In the genomic region with DNA sequence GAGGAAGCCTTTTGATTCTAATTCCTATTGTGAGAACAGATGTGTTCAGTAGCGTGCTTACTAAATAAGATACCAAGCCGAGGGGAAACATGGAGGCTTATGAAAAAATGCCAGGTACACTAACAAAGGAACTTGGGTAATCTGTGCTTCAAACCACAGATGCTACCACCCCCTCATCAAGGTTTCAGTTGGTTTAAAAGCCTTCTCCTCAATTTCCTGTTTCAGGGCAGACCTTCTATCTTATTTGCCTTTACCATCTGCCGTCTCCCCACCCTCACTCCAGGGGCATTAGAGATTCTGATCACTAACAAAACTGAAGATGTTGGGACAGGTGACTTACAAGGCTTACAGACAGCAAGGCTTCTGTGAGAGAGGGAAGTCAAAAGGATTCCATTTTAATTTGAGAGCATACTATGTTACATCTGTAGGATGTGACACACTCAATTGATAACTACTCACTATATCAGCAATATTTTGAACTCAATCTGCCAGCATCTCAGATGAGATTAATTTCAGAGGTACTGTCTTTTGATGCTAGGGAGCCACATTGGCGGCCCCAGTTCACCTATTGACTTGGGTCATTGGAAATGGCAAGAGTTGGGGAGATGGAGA, we compare ENCODE assay signal across 7 cellular contexts.
DNase-seq lines count a peak whose midpoint lies in the region; ATAC-seq and TF ChIP-seq lines count a peak whose summit lies in the region.

No MANE protein-coding gene starts in this region.

- WGBS in lower leg skin, 2 donors: 61 to 70% methylated on average over 4 of the region's 4 CpGs

- H3K4me3 Mint-ChIP-seq in memory B cell: peak overlapping the region; percentile 9
- no peak overlapping the region for H3K4me3 Mint-ChIP-seq in chondrocyte (ENCODE audit: unreplicated experiment)

- H3K27me3 Mint-ChIP-seq in memory B cell (no peaks in the 10 kb centered on the region), chondrocyte (ENCODE audit: low read depth) (peaks cover 15% of the 10 kb centered on the region)

- H3K36me3 Mint-ChIP-seq in memory B cell: no peaks in the 10 kb centered on the region
- H3K36me3 Mint-ChIP-seq in chondrocyte (ENCODE audit: low read depth): no peaks in the 10 kb centered on the region

- ATAC-seq in GM18907 (IDR thresholded peaks at IDR 0.05; ENCODE audit: unreplicated experiment): peak; percentile 89
- peak; percentile 75 for ATAC-seq in GM21723 (IDR thresholded peaks at IDR 0.05; ENCODE audit: unreplicated experiment)
- peak; percentile 65 for ATAC-seq in HG03565 (IDR thresholded peaks at IDR 0.05; ENCODE audit: unreplicated experiment)
- peak; percentile 87 for ATAC-seq in memory B cell (ENCODE audit: low read depth)

- TF ChIP-seq CTCF in chondrocyte (IDR thresholded peaks at IDR 0.05): no peak
- TF ChIP-seq CTCF in lower leg skin (IDR thresholded peaks at IDR 0.05): no peak

- H3K4me3 ChIP-seq in lower leg skin (ENCODE audit: low read depth, poor library complexity, severe bottlenecking): no peak overlapping the region

- no peak for TF ChIP-seq POLR2A in lower leg skin (IDR thresholded peaks at IDR 0.05)

- intact Hi-C loops in lower leg skin (cut with DNase I; ENCODE audit: low total_unique reads): no loop called here

- DNase-seq in memory B cell (ENCODE audit: low spot score in 2 of 2) (no peak), chondrocyte (ENCODE audit: low spot score) (no peak), NCI-H345 (lab: John Stamatoyannopoulos, UW) (no peak), lower leg skin (ENCODE audit: low spot score in 2 of 2) (no peak)

- H3K27ac Mint-ChIP-seq in memory B cell (peak overlapping the region; percentile 67), chondrocyte (ENCODE audit: unreplicated experiment) (no peak overlapping the region)

- H3K9me3 Mint-ChIP-seq in memory B cell: no peaks in the 10 kb centered on the region
- H3K9me3 Mint-ChIP-seq in chondrocyte (ENCODE audit: low read depth): peaks cover 4% of the 10 kb centered on the region

- peaks cover 24% of the 10 kb centered on the region for H3K4me1 Mint-ChIP-seq in memory B cell
- H3K4me1 Mint-ChIP-seq in chondrocyte (ENCODE audit: low read depth): no peaks in the 10 kb centered on the region
